ENCODE assay signal across 2 cellular contexts in the genomic region with DNA sequence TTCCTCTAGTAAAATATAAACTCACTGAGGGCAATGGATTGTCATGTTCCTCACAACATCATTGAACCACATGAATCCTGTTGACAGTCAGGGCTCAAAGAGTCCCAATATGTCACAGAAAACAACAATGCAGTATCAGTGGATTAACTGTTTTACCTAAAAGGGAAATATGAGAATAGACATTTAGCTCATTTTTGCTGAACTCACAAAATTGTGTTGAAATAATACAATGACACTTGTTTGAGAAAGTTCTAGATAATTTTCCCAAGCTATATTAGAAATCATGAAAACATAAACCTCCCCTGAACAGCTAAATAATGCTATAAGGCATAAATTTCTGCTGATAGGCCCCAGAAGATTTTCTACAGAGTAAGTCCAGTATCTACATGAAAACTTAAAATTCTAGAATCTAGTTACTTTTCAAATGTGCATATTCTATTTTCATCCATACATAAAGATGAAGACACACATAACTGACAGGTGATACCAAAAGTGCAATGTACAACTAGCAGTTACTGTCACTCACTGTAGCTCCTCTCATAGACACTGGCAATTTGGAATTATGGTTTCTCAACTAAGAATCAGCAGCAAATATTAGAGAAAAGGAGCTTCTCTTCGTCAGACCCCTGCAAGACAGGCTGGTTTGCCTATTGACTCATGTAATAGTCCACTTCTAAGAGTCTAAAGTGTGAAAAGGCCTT.
TF ChIP-seq lines count a peak whose summit lies in the region.

No MANE protein-coding gene starts in this region.

TF ChIP-seq in HepG2, 621 proteins besides CTCF, POLR2A, EP300 and RAD21 (continued from another document):
- TF ChIP-seq ZNF792 (CRISPR knock-in tag; IDR thresholded peaks at IDR 0.05): no peak
- peak; percentile 62 to 70 for TF ChIP-seq MAFK (conservative IDR thresholded peaks at IDR 0.05 in 1 of 2, IDR thresholded peaks at IDR 0.05 in 1 of 2; ENCODE audit: low read length in 2 of 2)

TF ChIP-seq in IMR-90, 13 proteins besides CTCF, POLR2A, EP300 and RAD21 (continued from another document):
- no peak for TF ChIP-seq RCOR1 (IDR thresholded peaks at IDR 0.05; ENCODE audit: insufficient replicate concordance, low read length)
- TF ChIP-seq MAFK (IDR thresholded peaks at IDR 0.05; ENCODE audit: low read depth, low read length): no peak
- TF ChIP-seq MAZ (IDR thresholded peaks at IDR 0.05; ENCODE audit: borderline replicate concordance, low read depth, low read length): no peak
- no peak for TF ChIP-seq SMC3 (IDR thresholded peaks at IDR 0.05; ENCODE audit: low read depth, low read length)
- TF ChIP-seq BHLHE40 (IDR thresholded peaks at IDR 0.05; ENCODE audit: low read depth, low read length): no peak
- TF ChIP-seq FOS (IDR thresholded peaks at IDR 0.05; ENCODE audit: low read depth, low read length): no peak
- TF ChIP-seq, protein P1, sequence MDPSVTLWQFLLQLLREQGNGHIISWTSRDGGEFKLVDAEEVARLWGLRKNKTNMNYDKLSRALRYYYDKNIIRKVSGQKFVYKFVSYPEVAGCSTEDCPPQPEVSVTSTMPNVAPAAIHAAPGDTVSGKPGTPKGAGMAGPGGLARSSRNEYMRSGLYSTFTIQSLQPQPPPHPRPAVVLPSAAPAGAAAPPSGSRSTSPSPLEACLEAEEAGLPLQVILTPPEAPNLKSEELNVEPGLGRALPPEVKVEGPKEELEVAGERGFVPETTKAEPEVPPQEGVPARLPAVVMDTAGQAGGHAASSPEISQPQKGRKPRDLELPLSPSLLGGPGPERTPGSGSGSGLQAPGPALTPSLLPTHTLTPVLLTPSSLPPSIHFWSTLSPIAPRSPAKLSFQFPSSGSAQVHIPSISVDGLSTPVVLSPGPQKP (IDR thresholded peaks at IDR 0.05; ENCODE audit: borderline replicate concordance, low read depth, low read length): no peak
- TF ChIP-seq MXI1 (IDR thresholded peaks at IDR 0.05; ENCODE audit: borderline replicate concordance, low read depth, low read length): no peak
- no peak for TF ChIP-seq NFE2L2 (IDR thresholded peaks at IDR 0.05; ENCODE audit: low read depth, low read length)
- TF ChIP-seq CHD1 (IDR thresholded peaks at IDR 0.05; ENCODE audit: low read depth, low read length): no peak
- TF ChIP-seq, protein P2, sequence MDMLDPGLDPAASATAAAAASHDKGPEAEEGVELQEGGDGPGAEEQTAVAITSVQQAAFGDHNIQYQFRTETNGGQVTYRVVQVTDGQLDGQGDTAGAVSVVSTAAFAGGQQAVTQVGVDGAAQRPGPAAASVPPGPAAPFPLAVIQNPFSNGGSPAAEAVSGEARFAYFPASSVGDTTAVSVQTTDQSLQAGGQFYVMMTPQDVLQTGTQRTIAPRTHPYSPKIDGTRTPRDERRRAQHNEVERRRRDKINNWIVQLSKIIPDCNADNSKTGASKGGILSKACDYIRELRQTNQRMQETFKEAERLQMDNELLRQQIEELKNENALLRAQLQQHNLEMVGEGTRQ (IDR thresholded peaks at IDR 0.05; ENCODE audit: low read depth, low read length): no peak
